Comparison of ENCODE assay signal across 10 cellular contexts in the genomic region with DNA sequence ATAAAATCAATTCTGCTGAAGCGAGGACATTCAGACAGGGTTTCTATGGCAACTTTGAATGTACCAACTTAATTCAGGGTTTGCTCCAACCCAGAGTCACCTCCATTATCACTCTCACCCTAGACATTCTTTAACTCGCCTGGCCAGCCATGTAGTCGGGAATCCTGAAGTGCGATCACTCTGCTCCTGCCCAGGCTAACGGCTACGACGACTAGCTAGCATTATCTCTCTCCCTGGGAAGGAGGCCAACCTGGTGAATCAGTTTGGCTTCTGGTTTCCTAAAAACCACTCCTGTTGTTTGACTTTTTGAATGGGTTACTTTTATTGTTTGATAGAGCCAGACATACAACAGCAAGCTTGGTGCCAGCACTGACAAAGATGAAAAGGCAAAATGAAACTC. TPM values are rescaled to one million over a fixed set of nuclear protein-coding genes. Genes with fewer than 3 reads are reported as not detected.
DNase-seq lines count a peak whose midpoint lies in the region; TF ChIP-seq lines count a peak whose summit lies in the region.
"Had no signal": no experiment of that assay in that cellular context is flagged by ENCODE, and none has a peak within 500 bp of the region (broad histone marks: within the 10 kb centered on the region; RNA-seq: fewer than 3 reads in every experiment).

No MANE protein-coding gene starts in this region.

- no peaks in the 10 kb centered on the region for H3K9me3 Mint-ChIP-seq in endodermal cell

- TF ChIP-seq CTCF in endodermal cell (conservative IDR thresholded peaks at IDR 0.05), result no peak
- no peak for TF ChIP-seq CTCF in neural cell (IDR thresholded peaks at IDR 0.05; ENCODE audit: poor library complexity, severe bottlenecking)

- H3K4me3 ChIP-seq in endodermal cell (ENCODE audit: low read length) (no peak overlapping the region), neural cell (ENCODE audit: low read length) (peak overlapping the region; percentile 37)
- H3K4me3 ChIP-seq: upper lobe of right lung had no signal

- H3K27me3 Mint-ChIP-seq in endodermal cell (ENCODE audit: insufficient read depth), result no peaks in the 10 kb centered on the region

- H4K20me1 ChIP-seq in neural cell (ENCODE audit: insufficient read depth), result no peaks in the 10 kb centered on the region

- H3K36me3 Mint-ChIP-seq in endodermal cell (ENCODE audit: low read depth), result no peaks in the 10 kb centered on the region

- peak overlapping the region; percentile 86 for H3K27ac ChIP-seq in endodermal cell (ENCODE audit: low read depth, low read length)
- H3K27ac ChIP-seq in neural cell (ENCODE audit: low read length), result no peak overlapping the region
- H3K27ac ChIP-seq: upper lobe of right lung had no signal

- no peaks in the 10 kb centered on the region for H3K36me3 ChIP-seq in endodermal cell (ENCODE audit: control insufficient read depth, insufficient read depth, low read length)
- no peaks in the 10 kb centered on the region for H3K36me3 ChIP-seq in neural cell (ENCODE audit: insufficient read depth, low read length)
- H3K36me3 ChIP-seq: upper lobe of right lung had no signal

- no peaks in the 10 kb centered on the region for H3K79me2 ChIP-seq in neural cell (replicated peaks; ENCODE audit: insufficient read depth, low read length)

- WGBS in endodermal cell (ENCODE audit: insufficient coverage in 1 of 2, insufficient read length in 1 of 2), 2 experiments, result 63 to 67% methylated on average over 4 to 7 of the region's 7 CpGs

- H3K4me1 Mint-ChIP-seq in endodermal cell, result peaks cover 1% of the 10 kb centered on the region

- H3K9me2 ChIP-seq in neural cell (ENCODE audit: insufficient read depth, low read length), result no peaks in the 10 kb centered on the region

- TF ChIP-seq EP300 in neural cell (conservative IDR thresholded peaks at IDR 0.05; ENCODE audit: poor library complexity, severe bottlenecking), result no peak

- H3K9me3 ChIP-seq in endodermal cell (ENCODE audit: control insufficient read depth, low read length), result no peaks in the 10 kb centered on the region
- no peaks in the 10 kb centered on the region for H3K9me3 ChIP-seq in neural cell (ENCODE audit: low read length)
- H3K9me3 ChIP-seq: upper lobe of right lung had no signal

- TF ChIP-seq RAD21 in neural cell (conservative IDR thresholded peaks at IDR 0.05), result no peak

- no peak overlapping the region for H3K9ac ChIP-seq in endodermal cell (ENCODE audit: extremely low read depth, low read length, poor library complexity, severe bottlenecking)
- no peak overlapping the region for H3K9ac ChIP-seq in neural cell (ENCODE audit: low read length)

- no peak overlapping the region for H3K27ac Mint-ChIP-seq in endodermal cell

- peak; percentile 21 for DNase-seq in DMS153 (lab: John Stamatoyannopoulos, UW)
- peak; percentile 11 for DNase-seq in NCI-H2029 (lab: John Stamatoyannopoulos, UW)
- DNase-seq in endodermal cell, result peak; percentile 56
- no peak for DNase-seq in foreskin melanocyte
- no peak for DNase-seq in SHP77 treated with DMSO at 0.1 percent for 48 hours (lab: John Stamatoyannopoulos, UW)
- no peak for DNase-seq in activated CD4-positive, alpha-beta T cell treated with anti-CD3 and anti-CD28 coated beads for 4 hours
- no peak for DNase-seq in DMS79 (lab: John Stamatoyannopoulos, UW)
- DNase-seq: NK-92 treated with Interleukin-12 subunit alpha and Interleukin-12 subunit beta, amount 100 ng/mL, for 24 hours; upper lobe of right lung had no signal

- no peak overlapping the region for H3K4me2 ChIP-seq in neural cell (ENCODE audit: low read length)

- no peak overlapping the region for H2AFZ ChIP-seq in neural cell (ENCODE audit: low read depth, low read length)

- no peaks in the 10 kb centered on the region for H3K27me3 ChIP-seq in endodermal cell (ENCODE audit: control insufficient read depth, insufficient read depth, low read length, poor library complexity, severe bottlenecking)
- no peaks in the 10 kb centered on the region for H3K27me3 ChIP-seq in neural cell (ENCODE audit: insufficient read depth, low read depth, low read length)

- no peaks in the 10 kb centered on the region for H3K4me1 ChIP-seq in endodermal cell (ENCODE audit: control insufficient read depth, insufficient read depth, low read length)
- H3K4me1 ChIP-seq: upper lobe of right lung had no signal

- H3F3A ChIP-seq in neural cell (ENCODE audit: insufficient read depth, low read length, poor library complexity, severe bottlenecking), result peaks cover 3% of the 10 kb centered on the region

- H3K4me3 Mint-ChIP-seq in endodermal cell, result no peak overlapping the region

TF ChIP-seq in neural cell, 6 proteins besides CTCF, POLR2A, EP300 and RAD21:
- TF ChIP-seq POLR2AphosphoS5 (IDR thresholded peaks at IDR 0.05) (no peak), SMC3 (conservative IDR thresholded peaks at IDR 0.05; ENCODE audit: poor library complexity) (no peak), EZH2 (IDR thresholded peaks at IDR 0.05; ENCODE audit: borderline replicate concordance, insufficient read depth, low read length, poor library complexity, severe bottlenecking) (no peak), TAF1 (IDR thresholded peaks at IDR 0.05; ENCODE audit: low read depth) (no peak), MXI1 (conservative IDR thresholded peaks at IDR 0.05; ENCODE audit: poor library complexity, severe bottlenecking) (no peak)
- TF ChIP-seq, protein P1, sequence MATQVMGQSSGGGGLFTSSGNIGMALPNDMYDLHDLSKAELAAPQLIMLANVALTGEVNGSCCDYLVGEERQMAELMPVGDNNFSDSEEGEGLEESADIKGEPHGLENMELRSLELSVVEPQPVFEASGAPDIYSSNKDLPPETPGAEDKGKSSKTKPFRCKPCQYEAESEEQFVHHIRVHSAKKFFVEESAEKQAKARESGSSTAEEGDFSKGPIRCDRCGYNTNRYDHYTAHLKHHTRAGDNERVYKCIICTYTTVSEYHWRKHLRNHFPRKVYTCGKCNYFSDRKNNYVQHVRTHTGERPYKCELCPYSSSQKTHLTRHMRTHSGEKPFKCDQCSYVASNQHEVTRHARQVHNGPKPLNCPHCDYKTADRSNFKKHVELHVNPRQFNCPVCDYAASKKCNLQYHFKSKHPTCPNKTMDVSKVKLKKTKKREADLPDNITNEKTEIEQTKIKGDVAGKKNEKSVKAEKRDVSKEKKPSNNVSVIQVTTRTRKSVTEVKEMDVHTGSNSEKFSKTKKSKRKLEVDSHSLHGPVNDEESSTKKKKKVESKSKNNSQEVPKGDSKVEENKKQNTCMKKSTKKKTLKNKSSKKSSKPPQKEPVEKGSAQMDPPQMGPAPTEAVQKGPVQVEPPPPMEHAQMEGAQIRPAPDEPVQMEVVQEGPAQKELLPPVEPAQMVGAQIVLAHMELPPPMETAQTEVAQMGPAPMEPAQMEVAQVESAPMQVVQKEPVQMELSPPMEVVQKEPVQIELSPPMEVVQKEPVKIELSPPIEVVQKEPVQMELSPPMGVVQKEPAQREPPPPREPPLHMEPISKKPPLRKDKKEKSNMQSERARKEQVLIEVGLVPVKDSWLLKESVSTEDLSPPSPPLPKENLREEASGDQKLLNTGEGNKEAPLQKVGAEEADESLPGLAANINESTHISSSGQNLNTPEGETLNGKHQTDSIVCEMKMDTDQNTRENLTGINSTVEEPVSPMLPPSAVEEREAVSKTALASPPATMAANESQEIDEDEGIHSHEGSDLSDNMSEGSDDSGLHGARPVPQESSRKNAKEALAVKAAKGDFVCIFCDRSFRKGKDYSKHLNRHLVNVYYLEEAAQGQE (IDR thresholded peaks at IDR 0.05; ENCODE audit: borderline replicate concordance), result no peak
TF ChIP-seq in neural cell: peak in this region for 0.

RNA-seq across cellular contexts. Expression of a gene that starts 38.9 kb away (rescaled TPM):
- total RNA-seq in endodermal cell, result 10 to 100 TPM; 15.4 to 17.9 TPM
- polyA plus RNA-seq in endodermal cell (2013, experiment 1 of 2), result 56.0 TPM
- 50.5 TPM for polyA plus RNA-seq in endodermal cell (2013, experiment 2 of 2)
- 28.1 and 30.6 TPM in 2 replicates for polyA plus RNA-seq in neural cell
- polyA minus RNA-seq in neural cell, result 48.7 and 49.4 TPM in 2 replicates

Comparison
In these comparisons a context has a peak if more than half of its experiments do, and no peak if none do; other contexts are left out.
1. DNase-seq: peak in DMS153 (single experiment), NCI-H2029 (single experiment) and endodermal cell (single experiment); none in foreskin melanocyte (single experiment), SHP77 treated with DMSO at 0.1 percent for 48 hours (single experiment), activated CD4-positive, alpha-beta T cell treated with anti-CD3 and anti-CD28 coated beads for 4 hours (0 of 2) and DMS79 (single experiment).